In the genomic region with DNA sequence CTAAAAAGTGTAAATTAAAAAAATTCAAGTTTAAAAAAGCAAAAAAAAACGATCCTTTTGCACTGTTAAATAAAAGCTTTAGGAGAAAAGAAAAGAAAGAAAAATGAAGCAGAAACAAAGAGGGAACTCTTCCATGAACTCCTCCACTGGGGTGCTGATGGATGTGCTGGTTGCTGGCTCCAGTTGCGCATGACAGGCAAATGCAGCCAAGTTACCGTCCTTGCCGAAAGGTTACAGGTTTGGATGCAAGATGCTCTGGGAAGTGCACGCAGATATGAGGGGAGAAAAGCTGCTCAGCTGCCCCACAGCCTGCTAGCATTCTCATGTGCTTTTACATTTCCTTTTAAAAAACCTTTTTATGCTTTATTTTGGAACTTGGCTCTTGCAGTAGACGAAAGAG, we compare ENCODE assay signal across 13 cellular contexts.
"Had no signal": no experiment of that assay in that cellular context is flagged by ENCODE, and none has a peak within 500 bp of the region (broad histone marks: within the 10 kb centered on the region; RNA-seq: fewer than 3 reads in every experiment).

No MANE protein-coding gene starts in this region.

- H3K4me3 ChIP-seq: colonic mucosa, thyroid gland, vagina had no signal

- H3K36me3 ChIP-seq: colonic mucosa, thyroid gland, vagina had no signal

- H3K79me2 ChIP-seq: parathyroid adenoma had no signal

- H3K9me3 ChIP-seq: colonic mucosa, thyroid gland, vagina had no signal

- DNase-seq: activated CD4-positive, alpha-beta T cell treated with anti-CD3 and anti-CD28 coated beads for 48 hours; caudate nucleus; colonic mucosa; effector CD4-positive, alpha-beta T cell; foreskin melanocyte; head of caudate nucleus; stimulated activated CD4-positive, alpha-beta T cell treated with anti-CD3 and anti-CD28 coated beads, Interleukin-15, amount 100 ng/mL, for 24 hours; stimulated activated CD4-positive, alpha-beta T cell treated with anti-CD3 and anti-CD28 coated beads, Interleukin-4, amount 100 ng/mL, for 4 hours; thyroid gland had no signal

- H3K27me3 ChIP-seq: colonic mucosa, thyroid gland, vagina had no signal

- H2AFZ ChIP-seq: parathyroid adenoma had no signal

- H3K4me1 ChIP-seq: colonic mucosa had no signal

- H3K27ac ChIP-seq: colonic mucosa, parathyroid adenoma, vagina, VCaP had no signal

- FAIRE-seq: keratinocyte had no signal

- H3K9ac ChIP-seq: parathyroid adenoma had no signal
